Comparison of ENCODE assay signal across 23 cellular contexts in the genomic region with DNA sequence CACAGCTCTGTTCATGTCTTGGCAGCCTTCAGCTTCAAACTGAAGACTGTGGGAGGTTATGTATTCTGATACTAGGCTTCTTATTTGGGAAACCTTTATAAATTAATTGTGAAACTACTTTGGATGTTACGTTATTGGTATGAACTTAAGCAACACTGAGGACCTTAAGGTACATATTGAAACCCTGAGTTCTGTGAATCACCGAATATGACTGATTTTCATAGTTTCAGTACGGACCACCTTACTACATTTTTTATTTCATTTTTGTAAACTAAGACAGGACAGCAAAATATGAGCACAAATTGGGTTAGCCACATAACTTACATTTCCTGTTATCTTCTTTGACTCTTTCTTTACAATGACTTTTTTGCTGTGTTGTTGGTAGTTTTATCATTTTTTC.
A peak's percentile ranks its signal among the peaks of the same experiment; 100 is the strongest.
DNase-seq lines count a peak whose midpoint lies in the region; ATAC-seq and TF ChIP-seq lines count a peak whose summit lies in the region.
"Had no signal": no experiment of that assay in that cellular context is flagged by ENCODE, and none has a peak within 500 bp of the region (broad histone marks: within the 10 kb centered on the region; RNA-seq: fewer than 3 reads in every experiment).

No MANE protein-coding gene starts in this region.

- no peaks in the 10 kb centered on the region for H3K36me3 Mint-ChIP-seq in activated naive CD8-positive, alpha-beta T cell treated with anti-CD3 and anti-CD28 coated beads, Interleukin-2, amount 50 U/mL, for 24 hours (ENCODE audit: low read depth)
- H3K36me3 Mint-ChIP-seq: activated naive CD8-positive, alpha-beta T cell; stimulated activated naive B cell treated with anti-CD40 and anti-IgM and Interleukin-4, amounts not matched to agents 10 μg/mL and 1 μg/mL and 100 μg/mL, for 72 hours had no signal

- H3K9me3 Mint-ChIP-seq in activated naive CD8-positive, alpha-beta T cell treated with anti-CD3 and anti-CD28 coated beads, Interleukin-2, amount 50 U/mL, for 24 hours = no peaks in the 10 kb centered on the region
- H3K9me3 Mint-ChIP-seq: H9; stimulated activated naive B cell treated with anti-CD40 and anti-IgM and Interleukin-4, amounts not matched to agents 10 μg/mL and 1 μg/mL and 100 μg/mL, for 72 hours had no signal

- H3K27me3 Mint-ChIP-seq in activated naive CD8-positive, alpha-beta T cell treated with anti-CD3 and anti-CD28 coated beads, Interleukin-2, amount 50 U/mL, for 24 hours = no peaks in the 10 kb centered on the region
- H3K27me3 Mint-ChIP-seq: activated naive CD8-positive, alpha-beta T cell; stimulated activated naive B cell treated with anti-CD40 and anti-IgM and Interleukin-4, amounts not matched to agents 10 μg/mL and 1 μg/mL and 100 μg/mL, for 72 hours had no signal

- H3K4me1 Mint-ChIP-seq in activated naive CD8-positive, alpha-beta T cell treated with anti-CD3 and anti-CD28 coated beads, Interleukin-2, amount 50 U/mL, for 24 hours = no peaks in the 10 kb centered on the region
- H3K4me1 Mint-ChIP-seq: stimulated activated naive B cell treated with anti-CD40 and anti-IgM and Interleukin-4, amounts not matched to agents 10 μg/mL and 1 μg/mL and 100 μg/mL, for 72 hours had no signal

- DNase-seq in fibroblast of gingiva (ENCODE audit: low read depth) = peak; percentile 27
- DNase-seq in sciatic nerve (ENCODE audit: low spot score) = no peak
- DNase-seq in activated naive CD8-positive, alpha-beta T cell treated with anti-CD3 and anti-CD28 coated beads, Interleukin-2, amount 50 U/mL, for 24 hours = no peak
- no peak for DNase-seq in UCSD-AML1 (lab: John Stamatoyannopoulos, UW; ENCODE audit: unreplicated experiment)
- DNase-seq in erythroblast (lab: John Stamatoyannopoulos, UW) = no peak
- DNase-seq: effector CD8-positive, alpha-beta T cell; EL; gastrocnemius medialis; H9; hippocampal formation; left ventricle myocardium superior; NCI-H1092 treated with DMSO at 0.1 percent for 48 hours; NCI-H2029; NCI-H345; posterior cingulate gyrus; SIG-M5; stimulated activated CD4-positive, alpha-beta T cell treated with anti-CD3 and anti-CD28 coated beads, Interleukin-1b, Interleukin-23, amount 100 ng/mL, for 48 hours; stimulated activated naive B cell treated with anti-CD40 and anti-IgM and Interleukin-4, amounts not matched to agents 10 μg/mL and 1 μg/mL and 100 μg/mL, for 72 hours had no signal

- ATAC-seq in GM18502 (IDR thresholded peaks at IDR 0.05; ENCODE audit: poor library complexity, unreplicated experiment) = peak; percentile 81
- ATAC-seq in GM21526 (IDR thresholded peaks at IDR 0.05; ENCODE audit: low FRiP score, unreplicated experiment) = peak; percentile 57
- peak; percentile 39 for ATAC-seq in HG03060 (IDR thresholded peaks at IDR 0.05; ENCODE audit: low read depth, unreplicated experiment)
- no peak for ATAC-seq in sciatic nerve
- ATAC-seq in activated naive CD8-positive, alpha-beta T cell treated with anti-CD3 and anti-CD28 coated beads, Interleukin-2, amount 50 U/mL, for 24 hours = no peak
- ATAC-seq: activated CD4-positive, CD25-positive, alpha-beta regulatory T cell treated with anti-CD3 and anti-CD28 coated beads, Interleukin-2, amount 50 U/mL, for 24 hours; gastrocnemius medialis; left ventricle myocardium superior; stimulated activated naive B cell treated with anti-CD40 and anti-IgM and Interleukin-4, amounts not matched to agents 10 μg/mL and 1 μg/mL and 100 μg/mL, for 72 hours had no signal

- no peak overlapping the region for H3K4me3 Mint-ChIP-seq in activated naive CD8-positive, alpha-beta T cell treated with anti-CD3 and anti-CD28 coated beads, Interleukin-2, amount 50 U/mL, for 24 hours
- H3K4me3 Mint-ChIP-seq: activated naive CD8-positive, alpha-beta T cell; H9; stimulated activated naive B cell treated with anti-CD40 and anti-IgM and Interleukin-4, amounts not matched to agents 10 μg/mL and 1 μg/mL and 100 μg/mL, for 72 hours had no signal

- H3K27ac Mint-ChIP-seq in activated naive CD8-positive, alpha-beta T cell treated with anti-CD3 and anti-CD28 coated beads, Interleukin-2, amount 50 U/mL, for 24 hours = no peak overlapping the region
- H3K27ac Mint-ChIP-seq: activated naive CD8-positive, alpha-beta T cell; H9; stimulated activated naive B cell treated with anti-CD40 and anti-IgM and Interleukin-4, amounts not matched to agents 10 μg/mL and 1 μg/mL and 100 μg/mL, for 72 hours had no signal

- intact Hi-C loops in sciatic nerve (cut with DNase I) = no loop called here

- TF ChIP-seq POLR2A in erythroblast (IDR thresholded peaks at IDR 0.05; ENCODE audit: low read length) = no peak

Comparison
In these comparisons a context has a peak if more than half of its experiments do, and no peak if none do; other contexts are left out.
1. ATAC-seq: peak in GM18502 (single experiment), GM21526 (single experiment) and HG03060 (single experiment); none in sciatic nerve (single experiment) and activated naive CD8-positive, alpha-beta T cell treated with anti-CD3 and anti-CD28 coated beads, Interleukin-2, amount 50 U/mL, for 24 hours (single experiment).